24 cellular contexts compared by ENCODE assay signal in genomic region chr6:166809721-166810120, GRCh38.
"Had no signal": no experiment of that assay in that cellular context is flagged by ENCODE, and none has a peak within 500 bp of the region (broad histone marks: within the 10 kb centered on the region; RNA-seq: fewer than 3 reads in every experiment).

No MANE protein-coding gene starts in this region.

- H3K36me3 ChIP-seq: heart right ventricle, right atrium auricular region, stomach, thyroid gland had no signal

- H3K9me3 ChIP-seq: thyroid gland had no signal

- H3K27ac ChIP-seq: coronary artery, heart right ventricle, parathyroid adenoma, right atrium auricular region, stomach, thyroid gland had no signal

- DNase-seq: dermis blood vessel endothelial cell; effector memory CD4-positive, alpha-beta T cell; foreskin melanocyte; glutamatergic neuron; heart right ventricle; hippocampal formation; kidney glomerular epithelial cell; mesenchymal stem cell; mucosa of descending colon; naive B cell; stimulated activated CD4-positive, alpha-beta T cell treated with anti-CD3 and anti-CD28 coated beads, Interleukin-12 subunit alpha, Interleukin-12 subunit beta, amount 100 ng/mL, for 4 hours; stimulated activated CD4-positive, alpha-beta T cell treated with anti-CD3 and anti-CD28 coated beads, Interleukin-1b, Interleukin-23, amount 100 ng/mL, for 48 hours; stimulated activated CD4-positive, alpha-beta T cell treated with anti-CD3 and anti-CD28 coated beads, Interleukin-4, amount 100 ng/mL, for 1 hour; stimulated activated CD8-positive, alpha-beta memory T cell treated with anti-CD3 and anti-CD28 coated beads, Interleukin-4, amount 100 ng/mL, for 48 hours; stimulated activated naive CD4-positive, alpha-beta T cell; stomach; thyroid gland had no signal

- H3K9ac ChIP-seq: parathyroid adenoma had no signal

- H3K27me3 ChIP-seq: heart right ventricle, right atrium auricular region, stomach, thyroid gland had no signal

- H3K4me1 ChIP-seq: heart right ventricle, parathyroid adenoma, right atrium auricular region, stomach, thyroid gland had no signal

- H3K4me3 ChIP-seq: coronary artery, heart right ventricle, lung, mucosa of descending colon, right atrium auricular region, smooth muscle cell, stomach, thyroid gland had no signal

- H2AFZ ChIP-seq: parathyroid adenoma had no signal

- H3K4me2 ChIP-seq: smooth muscle cell had no signal

- ATAC-seq: heart right ventricle; mucosa of descending colon; natural killer cell treated with Interleukin-12 subunit alpha and Interleukin-12 subunit beta and Interleukin-15 and Interleukin-18, amount 100 ng/mL, for 72 hours; sciatic nerve had no signal
